ENCODE assay signal across 8 cellular contexts in the genomic region with DNA sequence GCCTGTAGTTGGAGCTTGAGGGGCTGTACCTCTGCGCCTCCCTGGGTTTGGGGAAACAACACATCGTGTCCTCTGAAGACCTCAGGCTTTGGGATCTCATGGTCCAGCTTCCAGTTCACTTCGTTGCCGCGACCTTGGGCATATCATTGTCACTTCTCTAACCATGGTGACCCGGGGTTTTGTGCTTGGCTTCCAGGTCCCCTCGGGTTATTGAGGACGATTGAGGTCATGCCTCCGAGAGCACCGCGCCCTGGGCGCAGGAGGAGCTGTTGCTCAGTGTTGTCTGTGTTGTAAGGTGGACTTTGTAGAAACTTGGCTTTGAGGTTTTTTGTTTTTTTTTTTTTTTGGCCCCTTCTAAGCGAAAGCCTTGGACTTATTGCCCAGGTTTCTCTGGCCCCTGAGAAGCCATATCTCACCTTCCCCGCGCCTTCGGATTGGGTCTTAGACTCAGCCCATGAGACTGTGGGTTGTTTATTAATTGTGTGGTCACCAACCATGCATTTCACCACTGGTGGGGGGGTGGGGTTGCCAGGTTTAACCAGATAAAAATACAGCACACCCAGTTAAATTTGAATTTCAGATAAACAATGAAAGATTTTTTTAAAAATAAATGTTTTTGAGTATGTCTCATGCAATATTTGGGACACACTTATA. TPM values are rescaled to one million over a fixed set of nuclear protein-coding genes. Genes with fewer than 3 reads are reported as not detected.
DNase-seq lines count a peak whose midpoint lies in the region; ATAC-seq and TF ChIP-seq lines count a peak whose summit lies in the region.

No MANE protein-coding gene starts in this region.

- H3K79me2 ChIP-seq in Loucy (ENCODE audit: insufficient read depth, low read length) (peaks cover 78% of the 10 kb centered on the region), trophoblast cell (ENCODE audit: control insufficient read depth, insufficient read depth, low read length, poor library complexity) (peaks cover 8% of the 10 kb centered on the region)

- no peak for ATAC-seq in CD8-positive, alpha-beta T cell
- no peak for ATAC-seq in GM18520 (IDR thresholded peaks at IDR 0.05; ENCODE audit: unreplicated experiment)

- H2AFZ ChIP-seq in Loucy (ENCODE audit: low read length) (no peak overlapping the region), trophoblast cell (ENCODE audit: insufficient read depth, low read length, poor library complexity) (no peak overlapping the region)

- no peak for TF ChIP-seq EP300 in esophagus muscularis mucosa (IDR thresholded peaks at IDR 0.05)

- H2BK12ac ChIP-seq in trophoblast cell (ENCODE audit: low read length), result no peak overlapping the region

- H3K27ac Mint-ChIP-seq in CD8-positive, alpha-beta T cell, result peak overlapping the region; percentile 45

- no peak overlapping the region for H3K23ac ChIP-seq in trophoblast cell (ENCODE audit: low read length)

- H3K27ac ChIP-seq in CD8-positive, alpha-beta T cell (ENCODE audit: low read depth, low read length), result no peak overlapping the region
- H3K27ac ChIP-seq in esophagus muscularis mucosa (replicated peaks in 1 of 4) (peak overlapping the region; percentile 72 to 92 (median 88)), trophoblast cell (ENCODE audit: low read depth, low read length) (no peak overlapping the region)

- peaks cover 5% of the 10 kb centered on the region for H3K36me3 Mint-ChIP-seq in CD8-positive, alpha-beta T cell

- no peak overlapping the region for H3K14ac ChIP-seq in trophoblast cell (ENCODE audit: low read length)

- H3K27me3 Mint-ChIP-seq in CD8-positive, alpha-beta T cell (ENCODE audit: low read depth), result peaks cover 4% of the 10 kb centered on the region

- H2BK120ac ChIP-seq in trophoblast cell (ENCODE audit: insufficient read depth, low read length, poor library complexity), result no peak overlapping the region

- H3K9ac ChIP-seq in Loucy (ENCODE audit: low read depth, low read length, poor library complexity, severe bottlenecking) (peak overlapping the region; percentile 94), trophoblast cell (ENCODE audit: low read length) (no peak overlapping the region)

- no peak overlapping the region for H3K18ac ChIP-seq in trophoblast cell (ENCODE audit: low read length)

- peak overlapping the region; percentile 50 for H3K4ac ChIP-seq in trophoblast cell (ENCODE audit: low read depth, low read length)

- peaks cover 44% of the 10 kb centered on the region for H4K20me1 ChIP-seq in Loucy (ENCODE audit: insufficient read depth, low read length, poor library complexity, severe bottlenecking)

- no peak overlapping the region for H4K12ac ChIP-seq in trophoblast cell (ENCODE audit: low read depth, low read length)

- no peaks in the 10 kb centered on the region for H3K27me3 ChIP-seq in CD8-positive, alpha-beta T cell (ENCODE audit: insufficient read depth, low read length)
- H3K27me3 ChIP-seq in Loucy (ENCODE audit: insufficient read depth, low read length, poor library complexity, severe bottlenecking) (no peaks in the 10 kb centered on the region), esophagus muscularis mucosa (no peaks in the 10 kb centered on the region), trophoblast cell (ENCODE audit: insufficient read depth, low read length) (peaks cover 6% of the 10 kb centered on the region)

- no peak overlapping the region for H2BK5ac ChIP-seq in trophoblast cell (ENCODE audit: low read depth, low read length, poor library complexity)

- no peaks in the 10 kb centered on the region for H3K9me3 ChIP-seq in CD8-positive, alpha-beta T cell (ENCODE audit: low read length)
- no peaks in the 10 kb centered on the region for H3K9me3 ChIP-seq in Loucy (ENCODE audit: insufficient read depth, low read depth, low read length)
- no peaks in the 10 kb centered on the region for H3K9me3 ChIP-seq in esophagus muscularis mucosa
- peaks cover 2% of the 10 kb centered on the region for H3K9me3 ChIP-seq in trophoblast cell (ENCODE audit: insufficient read depth, low read depth, low read length)

- H2AK5ac ChIP-seq in trophoblast cell (ENCODE audit: low read length), result no peak overlapping the region

- H3F3A ChIP-seq in Loucy (ENCODE audit: low read depth), result no peaks in the 10 kb centered on the region

- POLR2A ChIA-PET in CD8-positive, alpha-beta T cell (lab: Charles Lee), result interaction anchor here (1.4 kb wide), 1 partner anchor 12 kb away, joined by 3 read pairs; no protein-coding TSS in a partner anchor

- H3K36me3 ChIP-seq in CD8-positive, alpha-beta T cell (ENCODE audit: insufficient read depth, low read length), result no peaks in the 10 kb centered on the region
- H3K36me3 ChIP-seq in Loucy (ENCODE audit: insufficient read depth, low read length) (no peaks in the 10 kb centered on the region), esophagus muscularis mucosa (no peaks in the 10 kb centered on the region), trophoblast cell (ENCODE audit: control insufficient read depth in 1 of 2, insufficient read depth in 2 of 2, low read length in 2 of 2) (no peaks in the 10 kb centered on the region)

- TF ChIP-seq POLR2A in esophagus muscularis mucosa (IDR thresholded peaks at IDR 0.05; ENCODE audit: low read depth), result no peak

- 73% methylated on average over 11 of the region's 16 CpGs for WGBS in esophagus muscularis mucosa
- WGBS in trophoblast cell (ENCODE audit: extremely low coverage, insufficient coverage, insufficient read length), result no CpG with 5 or more reads among the region's 16 CpGs

- peak overlapping the region; percentile 51 for H3K4me3 Mint-ChIP-seq in CD8-positive, alpha-beta T cell

- no peak for TF ChIP-seq CTCF in CD8-positive, alpha-beta T cell (IDR thresholded peaks at IDR 0.05)
- TF ChIP-seq CTCF in Loucy (conservative IDR thresholded peaks at IDR 0.05; ENCODE audit: low read length) (no peak), esophagus muscularis mucosa (IDR thresholded peaks at IDR 0.05) (no peak)

- H3K9me2 ChIP-seq in Loucy (replicated peaks; ENCODE audit: low read depth, low read length), result no peaks in the 10 kb centered on the region

- no peak overlapping the region for H4K91ac ChIP-seq in trophoblast cell (ENCODE audit: low read depth, low read length)

- DNase-seq in CD8-positive, alpha-beta T cell, result no peak
- no peak for DNase-seq in esophagus muscularis mucosa (ENCODE audit: extremely low spot score)
- DNase-seq in trophoblast cell, result no peak
- DNase-seq in KG1 (lab: John Stamatoyannopoulos, UW), result no peak
- no peak for DNase-seq in Ammon's horn (ENCODE audit: low spot score)
- no peak for DNase-seq in stimulated activated naive CD4-positive, alpha-beta T cell (lab: John Stamatoyannopoulos, UW)

- H3K79me1 ChIP-seq in trophoblast cell (ENCODE audit: low read length), result peaks cover 9% of the 10 kb centered on the region

- H3K9me3 Mint-ChIP-seq in CD8-positive, alpha-beta T cell, result no peaks in the 10 kb centered on the region

- H3K4me3 ChIP-seq in CD8-positive, alpha-beta T cell (ENCODE audit: low read depth, low read length), result no peak overlapping the region
- H3K4me3 ChIP-seq in Loucy (ENCODE audit: low read length, poor library complexity, severe bottlenecking), result peak overlapping the region; percentile 98
- peak overlapping the region; percentile 67 to 81 (median 72) for H3K4me3 ChIP-seq in esophagus muscularis mucosa
- H3K4me3 ChIP-seq in trophoblast cell (ENCODE audit: low read depth, low read length), result no peak overlapping the region

- H3K4me1 Mint-ChIP-seq in CD8-positive, alpha-beta T cell (ENCODE audit: low read depth), result peaks cover 25% of the 10 kb centered on the region

- CTCF ChIA-PET in CD8-positive, alpha-beta T cell (lab: Charles Lee), result interaction anchor here (1.6 kb wide), 1 partner anchor 106 kb away, joined by 7 read pairs; the partner anchor contains the start of gene CFAP251

- intact Hi-C loops in CD8-positive, alpha-beta T cell (cut with DNase I, micrococcal nuclease), result no loop called here
- intact Hi-C loops in esophagus muscularis mucosa (cut with DNase I), result no loop called here

- no peak overlapping the region for H4K8ac ChIP-seq in trophoblast cell (ENCODE audit: low read depth, low read length)

- H3K4me1 ChIP-seq in CD8-positive, alpha-beta T cell (ENCODE audit: insufficient read depth, low read length), result peaks cover 21% of the 10 kb centered on the region
- H3K4me1 ChIP-seq in Loucy (ENCODE audit: insufficient read depth, low read length, poor library complexity, severe bottlenecking) (peaks cover 13% of the 10 kb centered on the region), esophagus muscularis mucosa (peaks cover 19 to 30% (median 23%) of the 10 kb centered on the region in 4 donors), trophoblast cell (ENCODE audit: control insufficient read depth in 1 of 2, insufficient read depth in 2 of 2, low read length in 2 of 2) (peaks cover 7 to 8% of the 10 kb centered on the region in 2 experiments)

- H3K4me2 ChIP-seq in Loucy (ENCODE audit: low read depth, low read length, poor library complexity, severe bottlenecking) (peak overlapping the region; percentile 87), trophoblast cell (ENCODE audit: low read length) (peak overlapping the region; percentile 99)

RNA-seq across cellular contexts. Expression of gene BCL7A, which starts 2.6 kb away (rescaled TPM):
- 1 to 10 TPM; 6.8 to 7.8 TPM for total RNA-seq in CD8-positive, alpha-beta T cell
- 10 to 100 TPM in 1 of 4 donors, 1 to 10 TPM in 3; 2.9 to 10.1 (median 6.3) TPM for total RNA-seq in esophagus muscularis mucosa
- polyA plus RNA-seq in trophoblast cell (2013), result 5.1 and 5.2 TPM in 2 replicates

RNA-seq across cellular contexts. Expression of gene MLXIP, which starts 54.3 kb away (rescaled TPM):
- 100 to 1,000 TPM; 117 to 132 TPM for total RNA-seq in CD8-positive, alpha-beta T cell
- total RNA-seq in esophagus muscularis mucosa, result 10 to 100 TPM; 33.8 to 82.2 (median 50.9) TPM
- polyA plus RNA-seq in trophoblast cell (2013), result 28.9 and 29.4 TPM in 2 replicates

Comparison
In these comparisons a context has a peak if more than half of its experiments do, and no peak if none do; other contexts are left out.
1. H3K27ac ChIP-seq: peak in esophagus muscularis mucosa (4 of 4); none in CD8-positive, alpha-beta T cell (single experiment) and trophoblast cell (single experiment).
2. H3K4me3 ChIP-seq: peak in Loucy (single experiment) and esophagus muscularis mucosa (4 of 4); none in CD8-positive, alpha-beta T cell (single experiment) and trophoblast cell (single experiment).